Comparison of ENCODE assay signal across 8 cellular contexts in genomic region chr5:160390787-160391696, GRCh38.
DNase-seq lines count a peak whose midpoint lies in the region; ATAC-seq, FAIRE-seq and TF ChIP-seq lines count a peak whose summit lies in the region.

No MANE protein-coding gene starts in this region.

- no peaks in the 10 kb centered on the region for H3F3A ChIP-seq in MM.1S (ENCODE audit: insufficient read depth, low read length)

- H3K4me1 ChIP-seq in MM.1S (ENCODE audit: low read length): no peaks in the 10 kb centered on the region
- no peaks in the 10 kb centered on the region for H3K4me1 ChIP-seq in parathyroid adenoma

- no peaks in the 10 kb centered on the region for H3K9me3 ChIP-seq in MM.1S (replicated peaks; ENCODE audit: insufficient read depth, low read length)
- no peaks in the 10 kb centered on the region for H3K9me3 ChIP-seq in parathyroid adenoma (ENCODE audit: control insufficient read depth, low read length)

- peak; percentile 62 for FAIRE-seq in colon (lab: Jason Lieb, UNC)

- DNase-seq in GM10248 (ENCODE audit: extremely low spot score) (peak; percentile 32), MM.1S (peak; percentile 33), NCI-H510A treated with DMSO at 0.1 percent for 48 hours (lab: John Stamatoyannopoulos, UW) (no peak), activated gamma-delta T cell (lab: John Stamatoyannopoulos, UW) (no peak)
- no peak for DNase-seq in stimulated activated CD4-positive, alpha-beta T cell treated with anti-CD3 and anti-CD28 coated beads, Interleukin-2, amount 100 ng/mL, for 48 hours

- no peak overlapping the region for H2AFZ ChIP-seq in MM.1S (ENCODE audit: low read length)
- H2AFZ ChIP-seq in parathyroid adenoma: no peak overlapping the region

- POLR2A ChIA-PET in GM10248 (lab: Yijun Ruan, JAX): no interaction called here

- CTCF ChIA-PET in GM10248 (lab: Yijun Ruan, JAX): interaction anchor here (0.9 to 2.8 kb wide), 17 partner anchors 10 to 382 kb away, joined by 3 to 15 read pairs (median 4); partner anchors contain the start of genes C1QTNF2 and TTC1

- no peak overlapping the region for H3K4me3 ChIP-seq in MM.1S (ENCODE audit: low read length)
- H3K4me3 ChIP-seq in parathyroid adenoma (ENCODE audit: low read depth, low read length): no peak overlapping the region

- H3K36me3 ChIP-seq in MM.1S (replicated peaks; ENCODE audit: insufficient read depth, low read length) (no peaks in the 10 kb centered on the region), parathyroid adenoma (ENCODE audit: control insufficient read depth, insufficient read depth, low read length) (no peaks in the 10 kb centered on the region)

- H3K27ac ChIP-seq in MM.1S (ENCODE audit: low read length) (no peak overlapping the region), parathyroid adenoma (no peak overlapping the region)

- H3K4me2 ChIP-seq in MM.1S (ENCODE audit: low read depth, low read length) (no peak overlapping the region), parathyroid adenoma (ENCODE audit: low read length) (no peak overlapping the region)

- no peaks in the 10 kb centered on the region for H4K20me1 ChIP-seq in MM.1S (ENCODE audit: insufficient read depth, low read length)

- ATAC-seq in HG03135 (IDR thresholded peaks at IDR 0.05; ENCODE audit: unreplicated experiment): no peak

- H3K9ac ChIP-seq in MM.1S (ENCODE audit: low read length) (no peak overlapping the region), parathyroid adenoma (no peak overlapping the region)

- peak; percentile 41 for TF ChIP-seq CTCF in GM10248 (IDR thresholded peaks at IDR 0.05; ENCODE audit: control extremely low read depth, extremely low read depth, low read depth, missing control alignments)
- peak; percentile 52 for TF ChIP-seq CTCF in MM.1S (IDR thresholded peaks at IDR 0.05; ENCODE audit: low read length)
- peak; percentile 45 for TF ChIP-seq CTCF in parathyroid adenoma (IDR thresholded peaks at IDR 0.05)

- no peaks in the 10 kb centered on the region for H3K79me2 ChIP-seq in MM.1S (ENCODE audit: low read length)
- H3K79me2 ChIP-seq in parathyroid adenoma: peaks cover 8% of the 10 kb centered on the region

- H3K9me2 ChIP-seq in MM.1S (replicated peaks; ENCODE audit: insufficient read depth, low read length): no peaks in the 10 kb centered on the region

- H3K27me3 ChIP-seq in MM.1S (replicated peaks; ENCODE audit: insufficient read depth, low read length) (no peaks in the 10 kb centered on the region), parathyroid adenoma (ENCODE audit: control insufficient read depth, insufficient read depth, low read length) (no peaks in the 10 kb centered on the region)

Comparison
In these comparisons a context has a peak if more than half of its experiments do, and no peak if none do; other contexts are left out.
1. DNase-seq: peak in GM10248 (single experiment) and MM.1S (single experiment); none in NCI-H510A treated with DMSO at 0.1 percent for 48 hours (single experiment), stimulated activated CD4-positive, alpha-beta T cell treated with anti-CD3 and anti-CD28 coated beads, Interleukin-2, amount 100 ng/mL, for 48 hours (0 of 2) and activated gamma-delta T cell (single experiment).
2. Peak in every context shown above with its lines, with median percentiles within 50 percentile points of each other: CTCF ChIP-seq.